12 cellular contexts compared by ENCODE assay signal in genomic region chr1:189619682-189620332, GRCh38.
DNase-seq lines count a peak whose midpoint lies in the region; ATAC-seq and TF ChIP-seq lines count a peak whose summit lies in the region.
"Had no signal": no experiment of that assay in that cellular context is flagged by ENCODE, and none has a peak within 500 bp of the region (broad histone marks: within the 10 kb centered on the region; RNA-seq: fewer than 3 reads in every experiment).

No MANE protein-coding gene starts in this region.

- ATAC-seq in HCT116 (peak; percentile 82), GM21526 (IDR thresholded peaks at IDR 0.05; ENCODE audit: low FRiP score, unreplicated experiment) (no peak)

- no peak for TF ChIP-seq POLR2A in HCT116 (IDR thresholded peaks at IDR 0.05; ENCODE audit: borderline replicate concordance, extremely low read depth, insufficient read depth, insufficient read length)
- TF ChIP-seq POLR2A in esophagus muscularis mucosa (IDR thresholded peaks at IDR 0.05; ENCODE audit: low read depth): no peak

- no peaks in the 10 kb centered on the region for H3K79me2 ChIP-seq in HCT116 (ENCODE audit: insufficient read depth, low read length)

- H3K4me1 ChIP-seq in HCT116 (ENCODE audit: control insufficient read depth in 1 of 2, insufficient read depth in 2 of 2, low read length in 2 of 2) (peaks cover 8 to 17% of the 10 kb centered on the region in 2 experiments; a peak in 3 of 4 replicates), esophagus muscularis mucosa (no peaks in the 10 kb centered on the region)
- H3K4me1 ChIP-seq in effector memory CD4-positive, alpha-beta T cell (ENCODE audit: control insufficient read depth, insufficient read depth, low read length, poor library complexity, severe bottlenecking): no peaks in the 10 kb centered on the region

- no peak overlapping the region for H3K9ac ChIP-seq in HCT116 (ENCODE audit: low read length)

- CTCF ChIA-PET in HCT116 (lab: Charles Lee): no interaction called here

- BruUV-seq in HCT116 (replicated peaks; lab: Mats Ljungman, UMichigan): no TSS peak

- RAD21 ChIA-PET in HCT116 (lab: Charles Lee; ENCODE audit: low non-redundant PET in 1 of 2, low total read pairs in 2 of 2, uncharacterized antibody in 2 of 2, unreplicated experiment in 2 of 2): no interaction called here

- POLR2A ChIA-PET in HCT116 (lab: Charles Lee): no interaction called here

- peak overlapping the region; percentile 96 for H2AFZ ChIP-seq in HCT116 (ENCODE audit: low read depth, low read length, poor library complexity, severe bottlenecking)

- H3K36me3 ChIP-seq in HCT116 (ENCODE audit: control insufficient read depth in 1 of 2, insufficient read depth in 2 of 2, low read length in 2 of 2) (no peaks in the 10 kb centered on the region), esophagus muscularis mucosa (no peaks in the 10 kb centered on the region)
- H3K36me3 ChIP-seq in effector memory CD4-positive, alpha-beta T cell (ENCODE audit: control insufficient read depth, insufficient read depth, low read length): no peaks in the 10 kb centered on the region

- no peak for TF ChIP-seq EP300 in esophagus muscularis mucosa (IDR thresholded peaks at IDR 0.05)

- no peaks in the 10 kb centered on the region for H3K9me2 ChIP-seq in HCT116 (ENCODE audit: insufficient read depth)

- DNase-seq in A172 (ENCODE audit: low spot score) (peak; percentile 93), HCT116 (ENCODE audit: low read depth, low spot score) (peak; percentile 91), RKO (ENCODE audit: low spot score) (peak; percentile 88), fibroblast of mammary gland (ENCODE audit: low read depth) (peak; percentile 34), esophagus muscularis mucosa (ENCODE audit: extremely low spot score) (no peak), GM13977 (ENCODE audit: low spot score) (no peak)
- no peak for DNase-seq in effector memory CD4-positive, alpha-beta T cell
- DNase-seq: activated gamma-delta T cell treated with Interleukin-2 at 50 U/mL for 16 hours; NCI-H774; stimulated activated CD4-positive, alpha-beta T cell treated with anti-CD3 and anti-CD28 coated beads, Interleukin-15, amount 100 ng/mL, for 24 hours had no signal

- intact Hi-C loops in HCT116 (cut with micrococcal nuclease) (loop anchor here (10.0 kb wide), 1 partner anchor 815 kb away; no protein-coding TSS in a partner anchor), esophagus muscularis mucosa (cut with DNase I) (no loop called here)

- H3K27me3 ChIP-seq in HCT116 (ENCODE audit: insufficient read depth, low read length) (no peaks in the 10 kb centered on the region), esophagus muscularis mucosa (no peaks in the 10 kb centered on the region)
- H3K27me3 ChIP-seq in effector memory CD4-positive, alpha-beta T cell (replicated peaks; ENCODE audit: control insufficient read depth, insufficient read depth, low read length, poor library complexity, severe bottlenecking): no peaks in the 10 kb centered on the region

- in situ Hi-C loops in GM13977 (cut with MboI; ENCODE audit: low pct_unique_long_range_greater_than_20kb, low sequenced_read_pairs, unreplicated experiment): no loop called here

- peak overlapping the region; percentile 58 for H3K4me2 ChIP-seq in HCT116 (ENCODE audit: low read length)

- peak; percentile 63 for TF ChIP-seq RAD21 in HCT116 (IDR thresholded peaks at IDR 0.05; ENCODE audit: low read depth)

- no peak overlapping the region for H3K4me3 ChIP-seq in HCT116 (replicated peaks in 1 of 2; ENCODE audit: low read depth in 1 of 2, low read length in 2 of 2)
- no peak overlapping the region for H3K4me3 ChIP-seq in fibroblast of mammary gland (ENCODE audit: control insufficient read depth, low read depth, low read length)
- no peak overlapping the region for H3K4me3 ChIP-seq in effector memory CD4-positive, alpha-beta T cell (ENCODE audit: insufficient read depth, low read depth, low read length, poor library complexity, severe bottlenecking)
- H3K4me3 ChIP-seq in esophagus muscularis mucosa: no peak overlapping the region

- no peaks in the 10 kb centered on the region for H4K20me1 ChIP-seq in HCT116 (ENCODE audit: insufficient read depth)

- H3K9me3 ChIP-seq in HCT116 (ENCODE audit: control insufficient read depth in 1 of 2, insufficient read depth in 1 of 2, low read depth in 1 of 2, low read length in 2 of 2) (no peaks in the 10 kb centered on the region), esophagus muscularis mucosa (no peaks in the 10 kb centered on the region)
- H3K9me3 ChIP-seq in effector memory CD4-positive, alpha-beta T cell (ENCODE audit: control insufficient read depth, low read length): no peaks in the 10 kb centered on the region

- TF ChIP-seq CTCF in HCT116 (IDR thresholded peaks at IDR 0.05 in 2 of 3, conservative IDR thresholded peaks at IDR 0.05 in 1 of 3; ENCODE audit: borderline replicate concordance in 1 of 3, insufficient read depth in 1 of 3, low read depth in 2 of 3, low read length in 2 of 3) (peak in 2 of 3 experiments; percentile 27 to 33; a peak in 3 of 6 replicates), fibroblast of mammary gland (conservative IDR thresholded peaks at IDR 0.05; ENCODE audit: control insufficient read depth, insufficient read depth, low read depth, low read length) (no peak), esophagus muscularis mucosa (IDR thresholded peaks at IDR 0.05) (no peak), GM13977 (IDR thresholded peaks at IDR 0.05; ENCODE audit: extremely low read depth, insufficient read depth, missing control alignments) (no peak)

- WGBS in esophagus muscularis mucosa: 63% methylated on average over 3 of the region's 3 CpGs

- no peak overlapping the region for H3K27ac ChIP-seq in HCT116 (ENCODE audit: low read depth, low read length)
- H3K27ac ChIP-seq in effector memory CD4-positive, alpha-beta T cell (ENCODE audit: insufficient read depth, low read length, poor library complexity, severe bottlenecking): no peak overlapping the region
- H3K27ac ChIP-seq in esophagus muscularis mucosa (replicated peaks in 1 of 4): no peak overlapping the region
- H3K27ac ChIP-seq: VCaP had no signal

TF ChIP-seq in HCT116, 20 proteins besides CTCF, POLR2A, EP300 and RAD21 (continues in another document):
- TF ChIP-seq POLR2AphosphoS5 (IDR thresholded peaks at IDR 0.05; ENCODE audit: low read depth, low read length): peak; percentile 41; the same call in 1 of the 2 replicates
- TF ChIP-seq CBX3 (IDR thresholded peaks at IDR 0.05; ENCODE audit: low read depth): peak; percentile 90
- no peak for TF ChIP-seq ZBTB33 (IDR thresholded peaks at IDR 0.05; ENCODE audit: extremely low read depth, insufficient replicate concordance, low read length)
- TF ChIP-seq EZH2 (IDR thresholded peaks at IDR 0.05): no peak
- peak; percentile 69 for TF ChIP-seq SP1 (IDR thresholded peaks at IDR 0.05; ENCODE audit: low read depth)
- TF ChIP-seq CEBPB (IDR thresholded peaks at IDR 0.05; ENCODE audit: low read depth): 0 out of 2 replicates have a peak, but pooled peaks have one; percentile 28
- peak; percentile 34; the same call in 1 of the 2 replicates for TF ChIP-seq MAX (IDR thresholded peaks at IDR 0.05)
- TF ChIP-seq JUND (IDR thresholded peaks at IDR 0.05): peak; percentile 91
- TF ChIP-seq REST (IDR thresholded peaks at IDR 0.05; ENCODE audit: low read depth): no peak
- TF ChIP-seq ZNF274 (IDR thresholded peaks at IDR 0.05; ENCODE audit: low read depth, low read length): no peak
- TF ChIP-seq SIN3A (IDR thresholded peaks at IDR 0.05; ENCODE audit: low read depth): no peak
- no peak for TF ChIP-seq ELF1 (IDR thresholded peaks at IDR 0.05; ENCODE audit: borderline replicate concordance, low read depth)
- TF ChIP-seq EZH2phosphoT487 (IDR thresholded peaks at IDR 0.05; ENCODE audit: borderline replicate concordance): no peak

Comparison
In these comparisons a context has a peak if more than half of its experiments do, and no peak if none do; other contexts are left out.
1. DNase-seq: peak in A172 (single experiment), HCT116 (single experiment), RKO (single experiment) and fibroblast of mammary gland (single experiment); none in effector memory CD4-positive, alpha-beta T cell (0 of 3), esophagus muscularis mucosa (single experiment) and GM13977 (single experiment).
2. CTCF ChIP-seq: peak in HCT116 (2 of 3); none in fibroblast of mammary gland (single experiment), esophagus muscularis mucosa (0 of 3) and GM13977 (single experiment).